Comparison of ENCODE assay signal across 1 cellular context in the genomic region with DNA sequence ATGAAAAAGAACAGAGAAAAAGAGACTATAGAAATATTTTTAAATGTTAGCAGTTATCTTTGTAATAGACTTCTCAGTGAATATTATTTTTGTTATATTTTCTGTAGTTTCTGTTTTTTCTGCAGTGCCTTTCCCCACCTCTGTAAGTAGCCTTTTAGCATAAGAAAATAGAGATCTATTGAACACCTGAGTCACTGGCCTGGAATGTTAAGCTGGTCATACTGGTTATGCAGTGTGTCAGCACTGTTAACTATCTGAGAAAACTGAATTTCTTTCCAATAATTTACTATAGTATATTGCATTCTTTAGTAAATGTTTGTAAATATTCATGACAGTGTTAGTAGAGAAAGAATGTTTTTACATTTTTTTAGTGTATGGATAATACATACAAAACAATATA.
A peak's percentile ranks its signal among the peaks of the same experiment; 100 is the strongest.
TF ChIP-seq lines count a peak whose summit lies in the region.

No MANE protein-coding gene starts in this region.

TF ChIP-seq in H1, 55 proteins besides CTCF, POLR2A, EP300 and RAD21:
- no peak for TF ChIP-seq POLR2AphosphoS5 (IDR thresholded peaks at IDR 0.05; ENCODE audit: low read depth, low read length)
- no peak for TF ChIP-seq GTF2F1 (IDR thresholded peaks at IDR 0.05; ENCODE audit: borderline replicate concordance, low read depth, low read length)
- peak; percentile 24; the same call in 1 of the 2 replicates for TF ChIP-seq ATF3 (IDR thresholded peaks at IDR 0.05; ENCODE audit: insufficient read depth, low read depth, low read length)
- TF ChIP-seq RBBP5 (IDR thresholded peaks at IDR 0.05; ENCODE audit: borderline replicate concordance, low read depth, low read length): no peak
- peak; percentile 99 for TF ChIP-seq JUN (IDR thresholded peaks at IDR 0.05; ENCODE audit: low read depth, low read length)
- peak; percentile 75 to 89 for TF ChIP-seq BCL11A (IDR thresholded peaks at IDR 0.05; ENCODE audit: low read depth in 2 of 2, low read length in 2 of 2)
- no peak for TF ChIP-seq KDM5A (IDR thresholded peaks at IDR 0.05; ENCODE audit: low read length)
- no peak for TF ChIP-seq ASH2L (IDR thresholded peaks at IDR 0.05; ENCODE audit: low read length)
- TF ChIP-seq SIRT6 (IDR thresholded peaks at IDR 0.05; ENCODE audit: low read length): no peak
- TF ChIP-seq BACH1 (IDR thresholded peaks at IDR 0.05; ENCODE audit: low read length): 0 out of 2 replicates have a peak, but pooled peaks have one; percentile 38
- TF ChIP-seq TEAD4 (IDR thresholded peaks at IDR 0.05; ENCODE audit: low read depth, low read length): peak; percentile 96
- TF ChIP-seq SP1 (IDR thresholded peaks at IDR 0.05; ENCODE audit: low read depth, low read length): peak; percentile 82
- TF ChIP-seq CHD7 (IDR thresholded peaks at IDR 0.05; ENCODE audit: insufficient replicate concordance, low read length): peak; percentile 33
- TF ChIP-seq SP4 (IDR thresholded peaks at IDR 0.05; ENCODE audit: low read length): no peak
- TF ChIP-seq JUND (IDR thresholded peaks at IDR 0.05; ENCODE audit: low read length): peak; percentile 99
- peak; percentile 27; the same call in 1 of the 2 replicates for TF ChIP-seq MAFK (IDR thresholded peaks at IDR 0.05; ENCODE audit: low read depth, low read length)
- no peak for TF ChIP-seq SRF (IDR thresholded peaks at IDR 0.05; ENCODE audit: low read depth, low read length)
- no peak for TF ChIP-seq YY1 (IDR thresholded peaks at IDR 0.05; ENCODE audit: low read depth, low read length)
- no peak for TF ChIP-seq NANOG (IDR thresholded peaks at IDR 0.05; ENCODE audit: insufficient read depth, low read depth, low read length, poor library complexity, severe bottlenecking)
TF ChIP-seq in H1: peak in this region for 9.
